ENCODE assay signal across 3 cellular contexts in genomic region chr7:105976868-105977267, GRCh38.
A peak's percentile ranks its signal among the peaks of the same experiment; 100 is the strongest.
TF ChIP-seq lines count a peak whose summit lies in the region.

No MANE protein-coding gene starts in this region.

TF ChIP-seq in HEK293, 187 proteins besides CTCF, POLR2A, EP300 and RAD21:
- TF ChIP-seq ZNF18 (tag by site-specific recombination; IDR thresholded peaks at IDR 0.05) (no peak), WT1 (tag by site-specific recombination; IDR thresholded peaks at IDR 0.05) (no peak), ZNF184 (tag by site-specific recombination; IDR thresholded peaks at IDR 0.05) (no peak), ZNF121 (tag by site-specific recombination; IDR thresholded peaks at IDR 0.05) (0 out of 2 replicates have a peak, but pooled peaks have one; percentile 44)

TF ChIP-seq in K562, 482 proteins besides CTCF, POLR2A, EP300 and RAD21:
- TF ChIP-seq TFAM (CRISPR knock-in tag; conservative IDR thresholded peaks at IDR 0.05) (no peak), PHF20 (IDR thresholded peaks at IDR 0.05; ENCODE audit: partially characterized antibody) (no peak), ZNF121 (CRISPR knock-in tag; conservative IDR thresholded peaks at IDR 0.05) (peak; percentile 61; the same call in 1 of the 2 replicates)

TF ChIP-seq in SK-N-SH treated with all-trans-retinoic acid at 6 μM for 48 hours, 23 proteins besides CTCF, POLR2A, EP300 and RAD21:
- no peak for TF ChIP-seq PATZ1 (CRISPR knock-in tag; IDR thresholded peaks at IDR 0.05; ENCODE audit: borderline replicate concordance)
- no peak for TF ChIP-seq CSDC2 (CRISPR knock-in tag; IDR thresholded peaks at IDR 0.05)
- TF ChIP-seq OSR1 (CRISPR knock-in tag; IDR thresholded peaks at IDR 0.05) = no peak
- TF ChIP-seq TCF4 (CRISPR knock-in tag; IDR thresholded peaks at IDR 0.05; ENCODE audit: borderline replicate concordance) = no peak
- no peak for TF ChIP-seq SNAI2 (CRISPR knock-in tag; IDR thresholded peaks at IDR 0.05)
- TF ChIP-seq ARNTL (CRISPR knock-in tag; IDR thresholded peaks at IDR 0.05; ENCODE audit: borderline replicate concordance, low read depth) = no peak
- no peak for TF ChIP-seq ZC3H10 (CRISPR knock-in tag; IDR thresholded peaks at IDR 0.05)
